30 cellular contexts compared by ENCODE assay signal in genomic region chrX:143082537-143082936, GRCh38. TPM values are rescaled to one million over a fixed set of nuclear protein-coding genes. Genes with fewer than 3 reads are reported as not detected.
"Had no signal": no experiment of that assay in that cellular context is flagged by ENCODE, and none has a peak within 500 bp of the region (broad histone marks: within the 10 kb centered on the region; RNA-seq: fewer than 3 reads in every experiment).

No MANE protein-coding gene starts in this region.

- H3K27ac Mint-ChIP-seq: naive thymus-derived CD4-positive, alpha-beta T cell had no signal

- H3K27ac ChIP-seq: coronary artery, dorsolateral prefrontal cortex, epithelial cell of prostate, esophagus squamous epithelium, gastrocnemius medialis, heart right ventricle, left lung, lower lobe of right lung had no signal

- H3K4me1 Mint-ChIP-seq: naive thymus-derived CD4-positive, alpha-beta T cell had no signal

- H3K4me3 Mint-ChIP-seq: naive thymus-derived CD4-positive, alpha-beta T cell had no signal

- FAIRE-seq: keratinocyte had no signal

- DNase-seq: dermis blood vessel endothelial cell; dorsolateral prefrontal cortex; effector CD4-positive, alpha-beta T cell; effector memory CD4-positive, alpha-beta T cell; erythroblast; esophagus squamous epithelium; foreskin fibroblast; foreskin melanocyte; gastrocnemius medialis; glutamatergic neuron; head of caudate nucleus; heart right ventricle; hippocampal formation; left cardiac atrium; left lung; left ventricle myocardium superior; lower lobe of right lung; mesenchymal stem cell; midbrain; naive thymus-derived CD4-positive, alpha-beta T cell had no signal

- H3K4me3 ChIP-seq: coronary artery, dorsolateral prefrontal cortex, esophagus squamous epithelium, gastrocnemius medialis, heart right ventricle, left lung, lower lobe of right lung had no signal

- H3K36me3 Mint-ChIP-seq: naive thymus-derived CD4-positive, alpha-beta T cell had no signal

- H3K36me3 ChIP-seq: esophagus squamous epithelium, gastrocnemius medialis, heart right ventricle, left lung, lower lobe of right lung had no signal

- H3K9me3 ChIP-seq: esophagus squamous epithelium, gastrocnemius medialis, lower lobe of right lung had no signal

- H3K4me1 ChIP-seq: esophagus squamous epithelium, gastrocnemius medialis, heart right ventricle, left lung, lower lobe of right lung had no signal

- H3K27me3 ChIP-seq: esophagus squamous epithelium, gastrocnemius medialis, heart right ventricle, left lung had no signal

- H3K27me3 Mint-ChIP-seq: naive thymus-derived CD4-positive, alpha-beta T cell had no signal

- ATAC-seq: esophagus mucosa; gastrocnemius medialis; heart right ventricle; left cardiac atrium; left lung; left ventricle myocardium superior; lower lobe of right lung; naive thymus-derived CD4-positive, alpha-beta T cell had no signal

RNA-seq across cellular contexts. Expression of gene SPANXN4, which starts 56.8 kb away (rescaled TPM):
- total RNA-seq: dermis blood vessel endothelial cell; dorsolateral prefrontal cortex; esophagus mucosa; esophagus squamous epithelium; gastrocnemius medialis; glomerular endothelial cell; heart right ventricle; kidney epithelial cell; left cardiac atrium; left lung; left ventricle myocardium superior; lower leg skin; lower lobe of right lung; lung microvascular endothelial cell; mononuclear cell; mucosa of gallbladder; naive thymus-derived CD4-positive, alpha-beta T cell had no signal
- polyA plus RNA-seq: heart right ventricle; keratinocyte; naive thymus-derived CD4-positive, alpha-beta T cell had no signal
